In the genomic region with DNA sequence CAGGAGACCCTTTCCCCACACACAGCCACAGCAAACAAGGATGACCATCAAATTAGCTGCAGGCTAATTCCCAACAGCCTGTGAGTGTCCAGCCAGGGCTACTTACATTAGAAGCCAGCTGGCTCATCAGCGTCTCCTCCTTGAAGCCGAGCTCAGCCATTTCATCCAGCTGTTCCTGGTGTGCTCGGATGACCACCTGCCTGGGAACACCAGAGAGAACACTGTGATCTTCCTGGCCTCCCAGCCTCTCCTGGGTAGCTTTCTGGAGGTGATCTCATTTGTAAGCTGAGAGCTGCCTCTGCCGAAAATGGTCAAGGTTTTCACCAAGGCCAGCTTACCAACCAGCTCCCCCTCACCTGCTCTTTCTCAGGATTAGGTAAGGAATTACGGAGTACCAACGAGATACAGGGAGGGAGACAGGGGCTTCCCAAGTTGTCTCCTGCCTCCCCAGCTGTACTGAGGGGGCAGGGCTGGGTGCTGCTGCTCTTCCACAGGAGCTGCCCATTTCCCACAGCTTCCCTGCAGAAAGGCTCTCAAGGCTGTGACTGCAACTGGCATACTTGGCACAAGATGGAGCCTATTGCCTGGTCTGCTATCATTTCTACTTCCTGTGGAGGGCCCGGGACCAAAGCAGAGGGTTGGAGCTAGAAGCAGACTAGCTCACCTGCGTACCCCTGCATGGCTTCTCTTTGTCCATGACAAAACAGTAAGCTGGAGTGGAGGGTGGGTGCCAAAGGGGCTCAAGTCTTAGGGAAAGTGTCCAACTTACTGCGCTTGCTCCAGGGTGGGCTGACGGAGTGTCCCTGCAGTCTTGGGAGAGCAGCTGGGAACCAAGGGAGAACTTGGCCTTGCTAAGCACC, we compare ENCODE assay signal across 1 cellular context.
TF ChIP-seq lines count a peak whose summit lies in the region.

No MANE protein-coding gene starts in this region.

TF ChIP-seq in SK-N-SH treated with all-trans-retinoic acid at 6 μM for 48 hours, 23 proteins besides CTCF, POLR2A, EP300 and RAD21 (continued from another document):
- TF ChIP-seq, protein P1, sequence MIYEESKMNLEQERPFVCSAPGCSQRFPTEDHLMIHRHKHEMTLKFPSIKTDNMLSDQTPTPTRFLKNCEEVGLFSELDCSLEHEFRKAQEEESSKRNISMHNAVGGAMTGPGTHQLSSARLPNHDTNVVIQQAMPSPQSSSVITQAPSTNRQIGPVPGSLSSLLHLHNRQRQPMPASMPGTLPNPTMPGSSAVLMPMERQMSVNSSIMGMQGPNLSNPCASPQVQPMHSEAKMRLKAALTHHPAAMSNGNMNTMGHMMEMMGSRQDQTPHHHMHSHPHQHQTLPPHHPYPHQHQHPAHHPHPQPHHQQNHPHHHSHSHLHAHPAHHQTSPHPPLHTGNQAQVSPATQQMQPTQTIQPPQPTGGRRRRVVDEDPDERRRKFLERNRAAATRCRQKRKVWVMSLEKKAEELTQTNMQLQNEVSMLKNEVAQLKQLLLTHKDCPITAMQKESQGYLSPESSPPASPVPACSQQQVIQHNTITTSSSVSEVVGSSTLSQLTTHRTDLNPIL (CRISPR knock-in tag; IDR thresholded peaks at IDR 0.05; ENCODE audit: low read depth) = no peak
- TF ChIP-seq OSR1 (CRISPR knock-in tag; IDR thresholded peaks at IDR 0.05) = no peak
TF ChIP-seq in SK-N-SH treated with all-trans-retinoic acid at 6 μM for 48 hours: peak in this region for 0.
